ENCODE assay signal across 16 cellular contexts in the genomic region with DNA sequence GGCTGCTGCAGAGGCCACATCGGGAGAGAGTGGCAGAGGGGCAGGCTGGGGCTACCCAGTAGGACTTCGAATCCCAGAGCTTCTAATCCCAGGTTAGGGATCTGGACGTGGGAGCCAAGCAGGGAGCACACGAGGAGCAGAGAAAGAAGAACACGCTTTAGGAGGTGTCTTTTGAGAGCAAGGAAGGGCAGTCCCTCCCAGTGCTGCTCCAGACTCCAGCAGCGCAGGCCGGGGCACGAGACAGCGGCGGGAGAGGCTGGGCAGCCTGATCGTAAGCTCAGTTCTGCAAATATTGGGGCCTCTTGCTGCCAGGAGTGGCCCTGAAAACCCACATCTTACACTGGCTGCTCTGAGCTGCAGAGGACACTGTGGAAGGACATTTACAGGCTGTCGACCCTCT.
A peak's percentile ranks its signal among the peaks of the same experiment; 100 is the strongest.
DNase-seq lines count a peak whose midpoint lies in the region; ATAC-seq and TF ChIP-seq lines count a peak whose summit lies in the region.
"Had no signal": no experiment of that assay in that cellular context is flagged by ENCODE, and none has a peak within 500 bp of the region (broad histone marks: within the 10 kb centered on the region; RNA-seq: fewer than 3 reads in every experiment).

No MANE protein-coding gene starts in this region.

- H3K36me3 ChIP-seq in mesodermal cell (ENCODE audit: control insufficient read depth, insufficient read depth, low read length), result peaks cover 13% of the 10 kb centered on the region
- H3K36me3 ChIP-seq: colonic mucosa had no signal

- no peak for DNase-seq in WTC11 (ENCODE audit: low spot score)
- no peak for DNase-seq in endothelial cell (ENCODE audit: low spot score)
- no peak for DNase-seq in NCI-H510A (lab: John Stamatoyannopoulos, UW)
- DNase-seq in middle frontal gyrus (ENCODE audit: extremely low spot score, low spot score), result no peak
- DNase-seq: activated CD4-positive, CD25-positive, alpha-beta regulatory T cell; colonic mucosa; left lung; NCI-H1694 treated with DMSO at 0.1 percent for 48 hours; stimulated activated CD4-positive, alpha-beta T cell treated with anti-CD3 and anti-CD28 coated beads, Interleukin-12 subunit alpha, Interleukin-12 subunit beta, amount 100 ng/mL, for 4 hours; SW 1271; testis had no signal

- H3K27me3 Mint-ChIP-seq in WTC11 (ENCODE audit: low read depth) (no peaks in the 10 kb centered on the region), endothelial cell (ENCODE audit: unreplicated experiment) (peaks cover 8% of the 10 kb centered on the region)

- CTCF ChIA-PET in WTC11 (lab: Charles Lee), result interaction anchor here (0.7 to 1.3 kb wide), 4 partner anchors 18 to 304 kb away, joined by 3 to 4 read pairs (median 4); no protein-coding TSS in a partner anchor

- H3K36me3 Mint-ChIP-seq in WTC11 (no peaks in the 10 kb centered on the region), endothelial cell (ENCODE audit: low read depth, unreplicated experiment) (peaks cover 8% of the 10 kb centered on the region)

- H3K27ac Mint-ChIP-seq in WTC11 (peak overlapping the region; percentile 2; the same call in 1 of the 2 replicates), endothelial cell (ENCODE audit: unreplicated experiment) (peak overlapping the region; percentile 48)

- ATAC-seq in WTC11, result no peak
- ATAC-seq in HG02884 (IDR thresholded peaks at IDR 0.05; ENCODE audit: unreplicated experiment), result no peak
- ATAC-seq: left lung had no signal

- peak overlapping the region; percentile 1 for H3K27ac ChIP-seq in mesodermal cell (ENCODE audit: low read depth, low read length, severe bottlenecking)
- peak overlapping the region; percentile 80 for H3K27ac ChIP-seq in temporal lobe (ENCODE audit: low read depth, low read length)
- H3K27ac ChIP-seq: C4-2B, colonic mucosa, testis had no signal

- TF ChIP-seq CTCF in WTC11 (IDR thresholded peaks at IDR 0.05) (no peak), endothelial cell (IDR thresholded peaks at IDR 0.05; ENCODE audit: unreplicated experiment) (no peak)

- no peak overlapping the region for H3K4me3 ChIP-seq in mesodermal cell (ENCODE audit: extremely low read depth, insufficient read depth, low read length, poor library complexity, severe bottlenecking)
- H3K4me3 ChIP-seq: colonic mucosa, esophagus muscularis mucosa, left lung, testis had no signal

- peaks cover 34% of the 10 kb centered on the region for H3K4me1 Mint-ChIP-seq in WTC11
- H3K4me1 Mint-ChIP-seq in endothelial cell (ENCODE audit: unreplicated experiment), result peaks cover 24% of the 10 kb centered on the region

- peaks cover 2% of the 10 kb centered on the region for H3K4me1 ChIP-seq in mesodermal cell (ENCODE audit: control insufficient read depth, insufficient read depth, low read length, poor library complexity, severe bottlenecking)

- 90 to 92% methylated on average over 11 to 12 of the region's 12 CpGs for WGBS in mesodermal cell (ENCODE audit: insufficient coverage in 2 of 2), 2 experiments

- H3K9me3 ChIP-seq in mesodermal cell (ENCODE audit: control insufficient read depth, low read length), result no peaks in the 10 kb centered on the region
- H3K9me3 ChIP-seq: colonic mucosa, esophagus muscularis mucosa, left lung, testis had no signal

- POLR2A ChIA-PET in WTC11 (lab: Charles Lee), result no interaction called here

- no peaks in the 10 kb centered on the region for H3K9me3 Mint-ChIP-seq in WTC11
- H3K9me3 Mint-ChIP-seq in endothelial cell (ENCODE audit: unreplicated experiment), result no peaks in the 10 kb centered on the region

- H3K4me3 Mint-ChIP-seq in WTC11, result no peak overlapping the region
- H3K4me3 Mint-ChIP-seq in endothelial cell (ENCODE audit: unreplicated experiment), result no peak overlapping the region

TF ChIP-seq in WTC11, 78 proteins besides CTCF, POLR2A, EP300 and RAD21 (continues in another document):
- TF ChIP-seq, protein P1, sequence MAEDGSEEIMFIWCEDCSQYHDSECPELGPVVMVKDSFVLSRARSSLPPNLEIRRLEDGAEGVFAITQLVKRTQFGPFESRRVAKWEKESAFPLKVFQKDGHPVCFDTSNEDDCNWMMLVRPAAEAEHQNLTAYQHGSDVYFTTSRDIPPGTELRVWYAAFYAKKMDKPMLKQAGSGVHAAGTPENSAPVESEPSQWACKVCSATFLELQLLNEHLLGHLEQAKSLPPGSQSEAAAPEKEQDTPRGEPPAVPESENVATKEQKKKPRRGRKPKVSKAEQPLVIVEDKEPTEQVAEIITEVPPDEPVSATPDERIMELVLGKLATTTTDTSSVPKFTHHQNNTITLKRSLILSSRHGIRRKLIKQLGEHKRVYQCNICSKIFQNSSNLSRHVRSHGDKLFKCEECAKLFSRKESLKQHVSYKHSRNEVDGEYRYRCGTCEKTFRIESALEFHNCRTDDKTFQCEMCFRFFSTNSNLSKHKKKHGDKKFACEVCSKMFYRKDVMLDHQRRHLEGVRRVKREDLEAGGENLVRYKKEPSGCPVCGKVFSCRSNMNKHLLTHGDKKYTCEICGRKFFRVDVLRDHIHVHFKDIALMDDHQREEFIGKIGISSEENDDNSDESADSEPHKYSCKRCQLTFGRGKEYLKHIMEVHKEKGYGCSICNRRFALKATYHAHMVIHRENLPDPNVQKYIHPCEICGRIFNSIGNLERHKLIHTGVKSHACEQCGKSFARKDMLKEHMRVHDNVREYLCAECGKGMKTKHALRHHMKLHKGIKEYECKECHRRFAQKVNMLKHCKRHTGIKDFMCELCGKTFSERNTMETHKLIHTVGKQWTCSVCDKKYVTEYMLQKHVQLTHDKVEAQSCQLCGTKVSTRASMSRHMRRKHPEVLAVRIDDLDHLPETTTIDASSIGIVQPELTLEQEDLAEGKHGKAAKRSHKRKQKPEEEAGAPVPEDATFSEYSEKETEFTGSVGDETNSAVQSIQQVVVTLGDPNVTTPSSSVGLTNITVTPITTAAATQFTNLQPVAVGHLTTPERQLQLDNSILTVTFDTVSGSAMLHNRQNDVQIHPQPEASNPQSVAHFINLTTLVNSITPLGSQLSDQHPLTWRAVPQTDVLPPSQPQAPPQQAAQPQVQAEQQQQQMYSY (CRISPR knock-in tag; IDR thresholded peaks at IDR 0.05), result no peak
- TF ChIP-seq, protein P2, sequence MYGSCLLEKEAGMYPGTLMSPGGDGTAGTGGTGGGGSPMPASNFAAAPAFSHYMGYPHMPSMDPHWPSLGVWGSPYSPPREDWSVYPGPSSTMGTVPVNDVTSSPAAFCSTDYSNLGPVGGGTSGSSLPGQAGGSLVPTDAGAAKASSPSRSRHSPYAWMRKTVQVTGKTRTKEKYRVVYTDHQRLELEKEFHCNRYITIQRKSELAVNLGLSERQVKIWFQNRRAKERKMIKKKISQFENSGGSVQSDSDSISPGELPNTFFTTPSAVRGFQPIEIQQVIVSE (CRISPR knock-in tag; IDR thresholded peaks at IDR 0.05; ENCODE audit: borderline replicate concordance), result no peak
- TF ChIP-seq TP53 (CRISPR knock-in tag; IDR thresholded peaks at IDR 0.05) (no peak), ZBTB21 (CRISPR knock-in tag; IDR thresholded peaks at IDR 0.05; ENCODE audit: borderline replicate concordance) (no peak), TEAD4 (CRISPR knock-in tag; IDR thresholded peaks at IDR 0.05) (no peak), PRRX2 (CRISPR knock-in tag; IDR thresholded peaks at IDR 0.05) (no peak), JAZF1 (CRISPR knock-in tag; IDR thresholded peaks at IDR 0.05) (no peak), NR1H2 (CRISPR knock-in tag; IDR thresholded peaks at IDR 0.05) (no peak), HMGA2 (CRISPR knock-in tag; IDR thresholded peaks at IDR 0.05) (no peak), JUN (CRISPR knock-in tag; IDR thresholded peaks at IDR 0.05) (no peak)
- TF ChIP-seq, protein P3, sequence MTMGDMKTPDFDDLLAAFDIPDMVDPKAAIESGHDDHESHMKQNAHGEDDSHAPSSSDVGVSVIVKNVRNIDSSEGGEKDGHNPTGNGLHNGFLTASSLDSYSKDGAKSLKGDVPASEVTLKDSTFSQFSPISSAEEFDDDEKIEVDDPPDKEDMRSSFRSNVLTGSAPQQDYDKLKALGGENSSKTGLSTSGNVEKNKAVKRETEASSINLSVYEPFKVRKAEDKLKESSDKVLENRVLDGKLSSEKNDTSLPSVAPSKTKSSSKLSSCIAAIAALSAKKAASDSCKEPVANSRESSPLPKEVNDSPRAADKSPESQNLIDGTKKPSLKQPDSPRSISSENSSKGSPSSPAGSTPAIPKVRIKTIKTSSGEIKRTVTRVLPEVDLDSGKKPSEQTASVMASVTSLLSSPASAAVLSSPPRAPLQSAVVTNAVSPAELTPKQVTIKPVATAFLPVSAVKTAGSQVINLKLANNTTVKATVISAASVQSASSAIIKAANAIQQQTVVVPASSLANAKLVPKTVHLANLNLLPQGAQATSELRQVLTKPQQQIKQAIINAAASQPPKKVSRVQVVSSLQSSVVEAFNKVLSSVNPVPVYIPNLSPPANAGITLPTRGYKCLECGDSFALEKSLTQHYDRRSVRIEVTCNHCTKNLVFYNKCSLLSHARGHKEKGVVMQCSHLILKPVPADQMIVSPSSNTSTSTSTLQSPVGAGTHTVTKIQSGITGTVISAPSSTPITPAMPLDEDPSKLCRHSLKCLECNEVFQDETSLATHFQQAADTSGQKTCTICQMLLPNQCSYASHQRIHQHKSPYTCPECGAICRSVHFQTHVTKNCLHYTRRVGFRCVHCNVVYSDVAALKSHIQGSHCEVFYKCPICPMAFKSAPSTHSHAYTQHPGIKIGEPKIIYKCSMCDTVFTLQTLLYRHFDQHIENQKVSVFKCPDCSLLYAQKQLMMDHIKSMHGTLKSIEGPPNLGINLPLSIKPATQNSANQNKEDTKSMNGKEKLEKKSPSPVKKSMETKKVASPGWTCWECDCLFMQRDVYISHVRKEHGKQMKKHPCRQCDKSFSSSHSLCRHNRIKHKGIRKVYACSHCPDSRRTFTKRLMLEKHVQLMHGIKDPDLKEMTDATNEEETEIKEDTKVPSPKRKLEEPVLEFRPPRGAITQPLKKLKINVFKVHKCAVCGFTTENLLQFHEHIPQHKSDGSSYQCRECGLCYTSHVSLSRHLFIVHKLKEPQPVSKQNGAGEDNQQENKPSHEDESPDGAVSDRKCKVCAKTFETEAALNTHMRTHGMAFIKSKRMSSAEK (CRISPR knock-in tag; IDR thresholded peaks at IDR 0.05; ENCODE audit: borderline replicate concordance), result no peak
